Comparison of ENCODE assay signal across 1 cellular context in genomic region chr9:124453586-124454191, GRCh38.
TF ChIP-seq lines count a peak whose summit lies in the region.

No MANE protein-coding gene starts in this region.

TF ChIP-seq in IMR-90, 13 proteins besides CTCF, POLR2A, EP300 and RAD21:
- no peak for TF ChIP-seq ELK1 (IDR thresholded peaks at IDR 0.05; ENCODE audit: borderline replicate concordance, low read depth, low read length)
TF ChIP-seq in IMR-90: peak in this region for 0.
